ENCODE assay signal across 8 cellular contexts in the genomic region with DNA sequence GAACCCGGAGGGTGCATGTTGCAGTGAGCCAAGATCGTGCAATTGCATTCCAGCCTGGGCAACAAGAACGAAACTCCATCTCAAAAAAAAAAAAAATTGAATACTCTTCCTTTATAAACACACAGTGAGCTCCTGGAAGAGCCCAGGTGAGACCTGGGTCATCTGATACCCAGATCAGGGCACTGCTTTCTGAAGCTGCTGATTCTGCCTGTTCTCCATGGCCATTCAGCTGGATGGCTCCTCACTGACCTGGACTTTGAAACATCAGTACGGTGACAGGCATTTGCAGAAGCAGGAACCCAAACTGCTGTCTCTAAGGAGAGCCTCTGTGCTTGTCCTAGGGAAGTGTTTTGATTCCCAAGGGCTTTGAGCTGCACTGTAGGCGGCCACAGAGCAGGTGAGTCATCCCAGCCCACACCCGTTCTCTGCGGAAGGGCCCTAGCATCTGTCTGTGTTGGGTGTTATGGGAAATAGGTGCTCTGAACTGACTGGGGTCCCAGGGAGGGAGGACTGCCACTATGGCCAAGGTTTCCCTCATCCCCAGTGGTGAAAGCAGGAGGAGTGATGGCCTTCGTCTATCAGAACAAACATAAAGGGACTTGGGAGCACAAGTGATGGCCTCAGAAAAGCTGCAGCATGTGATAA.
DNase-seq lines count a peak whose midpoint lies in the region; ATAC-seq and TF ChIP-seq lines count a peak whose summit lies in the region.

No MANE protein-coding gene starts in this region.

- TF ChIP-seq EP300 in stomach (IDR thresholded peaks at IDR 0.05): no peak
- TF ChIP-seq EP300 in ovary (IDR thresholded peaks at IDR 0.05): no peak

- no peak overlapping the region for H3K4me3 ChIP-seq in SJCRH30
- H3K4me3 ChIP-seq in kidney epithelial cell (ENCODE audit: low read depth, low read length): no peak overlapping the region
- no peak overlapping the region for H3K4me3 ChIP-seq in stomach
- no peak overlapping the region for H3K4me3 ChIP-seq in ovary
- H3K4me3 ChIP-seq in spleen: no peak overlapping the region

- DNase-seq in EH (ENCODE audit: low read depth): peak; percentile 68
- DNase-seq in SJCRH30: peak; percentile 19 to 38
- DNase-seq in kidney epithelial cell (ENCODE audit: low read depth): peak; percentile 29
- DNase-seq in stomach: no peak
- no peak for DNase-seq in ovary
- DNase-seq in stimulated activated naive CD4-positive, alpha-beta T cell (lab: John Stamatoyannopoulos, UW): no peak
- no peak for DNase-seq in spleen

- H3K27me3 ChIP-seq in SJCRH30 (no peaks in the 10 kb centered on the region), kidney epithelial cell (ENCODE audit: control insufficient read depth, insufficient read depth, low read length) (no peaks in the 10 kb centered on the region), stomach (no peaks in the 10 kb centered on the region), ovary (no peaks in the 10 kb centered on the region), spleen (replicated peaks in 1 of 7) (no peaks in the 10 kb centered on the region)

- no peak for TF ChIP-seq CTCF in kidney epithelial cell (IDR thresholded peaks at IDR 0.05; ENCODE audit: insufficient read depth, low read length, poor library complexity, severe bottlenecking)
- no peak for TF ChIP-seq CTCF in stomach (IDR thresholded peaks at IDR 0.05)
- TF ChIP-seq CTCF in ovary (IDR thresholded peaks at IDR 0.05): no peak
- no peak for TF ChIP-seq CTCF in spleen (IDR thresholded peaks at IDR 0.05 in 8 of 11, conservative IDR thresholded peaks at IDR 0.05 in 3 of 11)

- ATAC-seq in HG02798 (IDR thresholded peaks at IDR 0.05; ENCODE audit: poor library complexity, unreplicated experiment): peak; percentile 54

- H3K27ac ChIP-seq in SJCRH30 (no peak overlapping the region), stomach (no peak overlapping the region), ovary (no peak overlapping the region), spleen (no peak overlapping the region)

- intact Hi-C loops in stomach (cut with DNase I; ENCODE audit: low total_unique reads): no loop called here
- intact Hi-C loops in ovary (cut with DNase I): no loop called here
- intact Hi-C loops in spleen (cut with DNase I; ENCODE audit: low total_unique reads): no loop called here

- H3K4me1 ChIP-seq in SJCRH30 (no peaks in the 10 kb centered on the region), stomach (no peaks in the 10 kb centered on the region), ovary (ENCODE audit: insufficient read depth) (no peaks in the 10 kb centered on the region), spleen (peaks cover 0 to 3% (median 0%) of the 10 kb centered on the region in 6 donors)

- TF ChIP-seq POLR2A in stomach (IDR thresholded peaks at IDR 0.05) (no peak), ovary (IDR thresholded peaks at IDR 0.05) (no peak), spleen (IDR thresholded peaks at IDR 0.05) (no peak)

- H3K36me3 ChIP-seq in SJCRH30 (no peaks in the 10 kb centered on the region), kidney epithelial cell (ENCODE audit: control insufficient read depth, insufficient read depth, low read length) (no peaks in the 10 kb centered on the region), stomach (no peaks in the 10 kb centered on the region), ovary (no peaks in the 10 kb centered on the region), spleen (no peaks in the 10 kb centered on the region)

- no peaks in the 10 kb centered on the region for H3K9me3 ChIP-seq in SJCRH30 (replicated peaks)
- no peaks in the 10 kb centered on the region for H3K9me3 ChIP-seq in stomach
- H3K9me3 ChIP-seq in ovary: no peaks in the 10 kb centered on the region
- H3K9me3 ChIP-seq in spleen: no peaks in the 10 kb centered on the region

- 54 to 70% (median 60%) methylated on average over 8 of the region's 8 CpGs for WGBS in stomach, 5 donors
- 68 to 79% (median 77%) methylated on average over 8 of the region's 8 CpGs for WGBS in ovary, 3 donors
- WGBS in spleen, 5 donors: 73 to 75% (median 75%) methylated on average over 8 of the region's 8 CpGs

Comparison
In these comparisons a context has a peak if more than half of its experiments do, and no peak if none do; other contexts are left out.
1. DNase-seq: peak in EH (single experiment), SJCRH30 (2 of 2) and kidney epithelial cell (single experiment); none in stomach (single experiment), ovary (0 of 5), stimulated activated naive CD4-positive, alpha-beta T cell (0 of 6) and spleen (single experiment).